In genomic region chr17:9932481-9932880, GRCh38 we compare ENCODE assay signal across 22 cellular contexts. TPM values are rescaled to one million over a fixed set of nuclear protein-coding genes. Genes with fewer than 3 reads are reported as not detected.
DNase-seq lines count a peak whose midpoint lies in the region; ATAC-seq and TF ChIP-seq lines count a peak whose summit lies in the region.
"Had no signal": no experiment of that assay in that cellular context is flagged by ENCODE, and none has a peak within 500 bp of the region (broad histone marks: within the 10 kb centered on the region; RNA-seq: fewer than 3 reads in every experiment).

No MANE protein-coding gene starts in this region.

- no peaks in the 10 kb centered on the region for H3K9me2 ChIP-seq in hepatocyte (replicated peaks; ENCODE audit: insufficient read depth)
- H3K9me2 ChIP-seq in PC-3 (replicated peaks; ENCODE audit: low read length): no peaks in the 10 kb centered on the region

- H3K27ac ChIP-seq in hepatocyte: no peak overlapping the region
- H3K27ac ChIP-seq in PC-3 (ENCODE audit: low read length): no peak overlapping the region
- H3K27ac ChIP-seq: BLaER1 treated with 17β-estradiol and CSF1 and Interleukin-3, amounts not matched to agents 10 nM and 100 nM; Peyer's patch had no signal

- peak; percentile 22 for DNase-seq in ELR (ENCODE audit: low read depth)
- DNase-seq in NCI-H460 (ENCODE audit: extremely low read depth, low read depth): peak; percentile 19
- peak; percentile 48 for DNase-seq in hepatocyte (ENCODE audit: low spot score)
- DNase-seq in PC-3: no peak
- DNase-seq in SW480 (ENCODE audit: low spot score): no peak
- DNase-seq in WTC11 (ENCODE audit: low spot score): no peak
- DNase-seq: CD4-positive, alpha-beta memory T cell; DND-41; H7; KBM-7; NCI-H1092; NCI-H1436; NCI-H187 treated with DMSO at 0.1 percent for 48 hours; NCI-H2107; NCI-H510A treated with DMSO at 0.1 percent for 48 hours; NCI-H774; NK-92 treated with Interleukin-12 subunit alpha and Interleukin-12 subunit beta, amount 100 ng/mL, for 24 hours; Peyer's patch had no signal

- no peak overlapping the region for H3K9ac ChIP-seq in PC-3 (ENCODE audit: low read length)
- H3K9ac ChIP-seq: BLaER1 treated with 17β-estradiol and CSF1 and Interleukin-3, amounts not matched to agents 10 nM and 100 nM had no signal

- H3K4me1 Mint-ChIP-seq in WTC11: 0 out of 2 replicates have a peak, but pooled peaks cover 8% of the 10 kb centered on the region
- H3K4me1 Mint-ChIP-seq: CD4-positive, alpha-beta memory T cell had no signal

- no peaks in the 10 kb centered on the region for H3F3A ChIP-seq in PC-3 (ENCODE audit: low read length, unreplicated experiment)

- 0 out of 2 replicates have a peak, but pooled peaks cover 3% of the 10 kb centered on the region for H3K9me3 Mint-ChIP-seq in WTC11

- no peaks in the 10 kb centered on the region for H3K36me3 Mint-ChIP-seq in WTC11
- H3K36me3 Mint-ChIP-seq: CD4-positive, alpha-beta memory T cell had no signal

- CTCF ChIA-PET in PC-3 (lab: Charles Lee) (no interaction called here), WTC11 (lab: Charles Lee) (no interaction called here)

- POLR2A ChIA-PET in PC-3 (lab: Charles Lee; ENCODE audit: unreplicated experiment) (no interaction called here), WTC11 (lab: Charles Lee) (no interaction called here)

- ATAC-seq in PC-3 (no peak), WTC11 (no peak), HG02588 (IDR thresholded peaks at IDR 0.05; ENCODE audit: unreplicated experiment) (no peak)
- ATAC-seq: HepG2, SK-N-SH treated with all-trans-retinoic acid at 6 μM for 48 hours had no signal

- H3K9me3 ChIP-seq in hepatocyte (ENCODE audit: low read depth) (no peaks in the 10 kb centered on the region), PC-3 (ENCODE audit: low read length) (no peaks in the 10 kb centered on the region)
- H3K9me3 ChIP-seq: BLaER1 treated with 17β-estradiol and CSF1 and Interleukin-3, amounts not matched to agents 10 nM and 100 nM had no signal

- WGBS in hepatocyte (ENCODE audit: low lambda C conversion rate, missing lambda C conversion rate): 84% methylated on average over 3 of the region's 3 CpGs

- H3K27ac Mint-ChIP-seq in WTC11: no peak overlapping the region
- H3K27ac Mint-ChIP-seq: CD4-positive, alpha-beta memory T cell had no signal

- intact Hi-C loops in PC-3 (cut with micrococcal nuclease): no loop called here

- H3K4me3 ChIP-seq in hepatocyte (no peak overlapping the region), PC-3 (ENCODE audit: low read length) (no peak overlapping the region)
- H3K4me3 ChIP-seq: BLaER1 treated with 17β-estradiol and CSF1 and Interleukin-3, amounts not matched to agents 10 nM and 100 nM; Peyer's patch had no signal

- no peaks in the 10 kb centered on the region for H3K36me3 ChIP-seq in hepatocyte (replicated peaks; ENCODE audit: insufficient read depth, low read depth)
- H3K36me3 ChIP-seq in PC-3 (ENCODE audit: low read depth, low read length): no peaks in the 10 kb centered on the region
- H3K36me3 ChIP-seq: Peyer's patch had no signal

- BruUV-seq in PC-3 (replicated peaks; lab: Mats Ljungman, UMichigan): no TSS peak

- no peak overlapping the region for H3K4me3 Mint-ChIP-seq in WTC11
- H3K4me3 Mint-ChIP-seq: CD4-positive, alpha-beta memory T cell had no signal

- H3K4me1 ChIP-seq in hepatocyte (ENCODE audit: insufficient read depth) (peaks cover 16% of the 10 kb centered on the region), PC-3 (ENCODE audit: insufficient read depth, low read length) (no peaks in the 10 kb centered on the region; the same call in 1 of the 2 replicates)
- H3K4me1 ChIP-seq: Peyer's patch had no signal

- H3K27me3 ChIP-seq in hepatocyte (no peaks in the 10 kb centered on the region), PC-3 (ENCODE audit: low read length) (peaks cover 16% of the 10 kb centered on the region; the same call in 1 of the 2 replicates)
- H3K27me3 ChIP-seq: BLaER1 treated with 17β-estradiol and CSF1 and Interleukin-3, amounts not matched to agents 10 nM and 100 nM; Peyer's patch had no signal

- no peaks in the 10 kb centered on the region for H3K27me3 Mint-ChIP-seq in WTC11 (ENCODE audit: low read depth)

- no peaks in the 10 kb centered on the region for H3K79me2 ChIP-seq in hepatocyte
- no peaks in the 10 kb centered on the region for H3K79me2 ChIP-seq in PC-3 (ENCODE audit: low read length)

- H2AFZ ChIP-seq in hepatocyte (no peak overlapping the region), PC-3 (ENCODE audit: low read length) (no peak overlapping the region)

- H3K4me2 ChIP-seq in hepatocyte (no peak overlapping the region), PC-3 (ENCODE audit: low read length) (no peak overlapping the region)
- H3K4me2 ChIP-seq: BLaER1 treated with 17β-estradiol and CSF1 and Interleukin-3, amounts not matched to agents 10 nM and 100 nM had no signal

- TF ChIP-seq CTCF in hepatocyte (IDR thresholded peaks at IDR 0.05; ENCODE audit: poor library complexity) (no peak), PC-3 (conservative IDR thresholded peaks at IDR 0.05; ENCODE audit: low read depth, low read length) (no peak), WTC11 (IDR thresholded peaks at IDR 0.05) (no peak)

- no peaks in the 10 kb centered on the region for H4K20me1 ChIP-seq in hepatocyte (ENCODE audit: insufficient read depth, poor library complexity, severe bottlenecking)
- H4K20me1 ChIP-seq in PC-3 (ENCODE audit: low read length): no peaks in the 10 kb centered on the region

TF ChIP-seq in WTC11, 78 proteins besides CTCF, POLR2A, EP300 and RAD21:
- no peak for TF ChIP-seq CREB1 (CRISPR knock-in tag; IDR thresholded peaks at IDR 0.05)
- TF ChIP-seq TCF7 (CRISPR knock-in tag; IDR thresholded peaks at IDR 0.05; ENCODE audit: low read depth): no peak
TF ChIP-seq in WTC11: peak in this region for 0.

RNA-seq across cellular contexts. Expression of gene RCVRN, which starts 27.4 kb away (rescaled TPM):
- not detected in 2 replicates for total RNA-seq in NCI-H460 (2014; rRNA removed; shearing (Covaris generic))
- polyA plus RNA-seq in NCI-H460 (2014; cell fraction: nucleus; rRNA removed): not detected in 2 replicates
- total RNA-seq in hepatocyte (0.07 TPM in 1 of 2 replicates, not detected in the other), PC-3 (2014; rRNA removed) (not detected in 2 replicates), WTC11 (2021) (not detected in 3 replicates)
- polyA plus RNA-seq in hepatocyte: 0.50 TPM in 1 of 2 replicates, not detected in the other
- total RNA-seq: CD4-positive, alpha-beta memory T cell; H7; HepG2; Peyer's patch had no signal
- polyA plus RNA-seq: CD4-positive, alpha-beta memory T cell; HepG2 had no signal

Comparison
In these comparisons a context has a peak if more than half of its experiments do, and no peak if none do; other contexts are left out.
1. DNase-seq: peak in ELR (single experiment), NCI-H460 (single experiment) and hepatocyte (single experiment); none in PC-3 (single experiment), SW480 (single experiment) and WTC11 (single experiment).